In genomic region chr11:66631883-66632282, GRCh38 we compare ENCODE assay signal across 1 cellular context.
TF ChIP-seq lines count a peak whose summit lies in the region.

No MANE protein-coding gene starts in this region.

TF ChIP-seq in K562, 482 proteins besides CTCF, POLR2A, EP300 and RAD21:
- no peak for TF ChIP-seq FOSL1 (tag; conservative IDR thresholded peaks at IDR 0.05)
- TF ChIP-seq POLR2AphosphoS5 (IDR thresholded peaks at IDR 0.05; ENCODE audit: control insufficient read depth, insufficient read depth, low read depth, low read length), result 0 out of 2 replicates have a peak, but pooled peaks have one; percentile 26
